ENCODE assay signal across 14 cellular contexts in the genomic region with DNA sequence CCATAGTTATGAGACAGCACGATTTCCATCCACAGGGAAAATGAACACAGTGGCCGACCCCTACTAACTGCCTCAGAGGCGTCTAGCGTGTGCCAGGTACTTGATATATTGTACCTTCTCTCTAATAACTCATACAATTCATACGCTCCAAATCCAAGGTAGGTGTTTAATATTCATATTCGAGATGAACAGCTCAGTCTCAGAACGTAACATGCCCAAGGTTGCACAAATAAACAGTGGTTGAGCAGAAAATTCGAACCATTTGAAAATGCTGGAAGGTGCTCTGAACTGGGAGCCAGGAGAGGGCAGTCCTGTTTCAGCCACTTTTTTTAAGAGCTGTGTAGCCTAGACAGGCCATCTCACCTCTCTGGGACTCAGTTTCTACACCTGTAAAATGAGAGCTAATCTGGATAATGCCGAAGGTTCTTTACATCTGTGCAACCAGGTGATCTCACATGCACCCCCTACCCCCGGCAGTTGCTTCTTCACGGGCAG. TPM values are rescaled to one million over a fixed set of nuclear protein-coding genes. Genes with fewer than 3 reads are reported as not detected.
DNase-seq lines count a peak whose midpoint lies in the region; ATAC-seq and TF ChIP-seq lines count a peak whose summit lies in the region.
"Had no signal": no experiment of that assay in that cellular context is flagged by ENCODE, and none has a peak within 500 bp of the region (broad histone marks: within the 10 kb centered on the region; RNA-seq: fewer than 3 reads in every experiment).

No MANE protein-coding gene starts in this region.

- no peaks in the 10 kb centered on the region for H3K36me3 ChIP-seq in SU-DHL-6 (ENCODE audit: low read length)
- H3K36me3 ChIP-seq: BLaER1 treated with 17β-estradiol and CSF1 and Interleukin-3, amounts not matched to agents 10 nM and 100 nM had no signal

- peaks cover 84 to 87% of the 10 kb centered on the region in 2 experiments for H3K4me1 Mint-ChIP-seq in H9
- H3K4me1 Mint-ChIP-seq in nephron progenitor cell = peaks cover 66% of the 10 kb centered on the region

- no peak overlapping the region for H4K5ac ChIP-seq in H9 (ENCODE audit: insufficient read length, low read depth, low read length)

- H2BK20ac ChIP-seq in H9 (ENCODE audit: low read depth, low read length, poor library complexity, severe bottlenecking) = no peak overlapping the region

- no peaks in the 10 kb centered on the region for H3K9me2 ChIP-seq in SU-DHL-6 (replicated peaks; ENCODE audit: insufficient read depth, low read length)

- no peak overlapping the region for H2AK5ac ChIP-seq in H9 (ENCODE audit: insufficient read length, low read length)

- no peaks in the 10 kb centered on the region; a peak in 2 of 7 replicates for H3K36me3 Mint-ChIP-seq in H9 (ENCODE audit: insufficient read depth in 1 of 3, low read depth in 3 of 3)
- H3K36me3 Mint-ChIP-seq in nephron progenitor cell (ENCODE audit: low read depth) = no peaks in the 10 kb centered on the region
- H3K36me3 Mint-ChIP-seq: activated naive CD8-positive, alpha-beta T cell treated with anti-CD3 and anti-CD28 coated beads for 36 hours had no signal

- H3K4me3 ChIP-seq in SU-DHL-6 (ENCODE audit: insufficient read depth, low read length, poor library complexity, severe bottlenecking) (no peak overlapping the region), epithelial cell of proximal tubule (ENCODE audit: low read depth, low read length) (no peak overlapping the region)
- H3K4me3 ChIP-seq: BLaER1 treated with 17β-estradiol and CSF1 and Interleukin-3, amounts not matched to agents 10 nM and 100 nM had no signal

- no peaks in the 10 kb centered on the region for H3K79me1 ChIP-seq in H9 (ENCODE audit: insufficient read depth, low read depth, low read length, poor library complexity, severe bottlenecking)

- no peak overlapping the region for H3K18ac ChIP-seq in H9 (ENCODE audit: insufficient read length, low read depth, low read length)

- no peaks in the 10 kb centered on the region for H3K23me2 ChIP-seq in H9 (ENCODE audit: insufficient read length, low read depth, low read length, poor library complexity, severe bottlenecking)

- H3K9me3 ChIP-seq in H9 (ENCODE audit: control insufficient read depth, low read depth, low read length) (no peaks in the 10 kb centered on the region), SU-DHL-6 (ENCODE audit: insufficient read depth, low read length) (no peaks in the 10 kb centered on the region)
- H3K9me3 ChIP-seq: BLaER1 treated with 17β-estradiol and CSF1 and Interleukin-3, amounts not matched to agents 10 nM and 100 nM had no signal

- no peaks in the 10 kb centered on the region; the same call in 1 of the 2 replicates for H3K79me2 ChIP-seq in H9 (ENCODE audit: insufficient read depth, low read length)
- H3K79me2 ChIP-seq in SU-DHL-6 (ENCODE audit: insufficient read depth, low read length) = peaks cover 45% of the 10 kb centered on the region

- H2BK120ac ChIP-seq in H9 (ENCODE audit: low read depth, low read length, poor library complexity, severe bottlenecking) = no peak overlapping the region

- peaks cover 50% of the 10 kb centered on the region for H3F3A ChIP-seq in SU-DHL-6 (ENCODE audit: insufficient read depth)

- H4K20me1 ChIP-seq in H9 (ENCODE audit: control insufficient read depth, insufficient read depth, insufficient read length) = no peaks in the 10 kb centered on the region
- H4K20me1 ChIP-seq in SU-DHL-6 (ENCODE audit: low read depth, low read length) = no peaks in the 10 kb centered on the region

- intact Hi-C loops in posterior cingulate gyrus (cut with DNase I) = no loop called here

- H3K9ac ChIP-seq in H9 (ENCODE audit: extremely low read depth, insufficient read length, low read length) = no peak overlapping the region
- H3K9ac ChIP-seq in SU-DHL-6 (ENCODE audit: low read length) = peak overlapping the region; percentile 63; the same call in 1 of the 2 replicates
- H3K9ac ChIP-seq: BLaER1 treated with 17β-estradiol and CSF1 and Interleukin-3, amounts not matched to agents 10 nM and 100 nM had no signal

- no peak overlapping the region for H3K56ac ChIP-seq in H9 (ENCODE audit: insufficient read length, low read depth, low read length)

- H3K9me3 Mint-ChIP-seq in H9 = no peaks in the 10 kb centered on the region
- no peaks in the 10 kb centered on the region for H3K9me3 Mint-ChIP-seq in nephron progenitor cell
- H3K9me3 Mint-ChIP-seq: activated naive CD8-positive, alpha-beta T cell treated with anti-CD3 and anti-CD28 coated beads for 36 hours had no signal

- no peak overlapping the region for H3K14ac ChIP-seq in H9 (ENCODE audit: insufficient read depth, low read length)

- ATAC-seq in HG02642 (IDR thresholded peaks at IDR 0.05; ENCODE audit: poor library complexity, unreplicated experiment) (no peak), HG03135 (IDR thresholded peaks at IDR 0.05; ENCODE audit: unreplicated experiment) (no peak)

- no peak overlapping the region for H2AFZ ChIP-seq in H9 (ENCODE audit: low read length)
- H2AFZ ChIP-seq in SU-DHL-6 (ENCODE audit: low read depth, low read length, severe bottlenecking) = no peak overlapping the region

- no peak overlapping the region for H3T11ph ChIP-seq in H9 (ENCODE audit: low read length)

- no peak overlapping the region for H4K8ac ChIP-seq in H9 (replicated peaks; ENCODE audit: insufficient read length, low read depth, low read length)

- TF ChIP-seq CTCF in H9 (conservative IDR thresholded peaks at IDR 0.05) (no peak), SU-DHL-6 (IDR thresholded peaks at IDR 0.05; ENCODE audit: insufficient read depth, low read length, poor library complexity, severe bottlenecking) (peak; percentile 9), epithelial cell of proximal tubule (conservative IDR thresholded peaks at IDR 0.05; ENCODE audit: low read depth, low read length) (peak; percentile 48), nephron progenitor cell (IDR thresholded peaks at IDR 0.05) (no peak)

- H3K4me2 ChIP-seq in H9 (ENCODE audit: insufficient read depth, insufficient read length, low read length) (no peak overlapping the region), SU-DHL-6 (ENCODE audit: low read depth, low read length, poor library complexity, severe bottlenecking) (peak overlapping the region; percentile 85)

- WGBS in H9 (ENCODE audit: extremely low coverage, insufficient read length, low lambda C conversion rate) = no CpG with 5 or more reads among the region's 11 CpGs

- H3K4me1 ChIP-seq in H9 (ENCODE audit: insufficient read depth, low read length) = peaks cover 17% of the 10 kb centered on the region; the same call in 1 of the 2 replicates

- H3K27ac Mint-ChIP-seq in H9 = peak overlapping the region; percentile 95 to 99 (median 98)
- peak overlapping the region; percentile 66 for H3K27ac Mint-ChIP-seq in nephron progenitor cell
- H3K27ac Mint-ChIP-seq: activated naive CD8-positive, alpha-beta T cell treated with anti-CD3 and anti-CD28 coated beads for 36 hours had no signal

- DNase-seq in H9 (no peak), epithelial cell of proximal tubule (ENCODE audit: low read depth) (no peak), nephron progenitor cell (no peak), posterior cingulate gyrus (no peak)
- no peak for DNase-seq in stimulated activated CD4-positive, alpha-beta T cell treated with anti-CD3 and anti-CD28 coated beads, Interleukin-2, amount 100 ng/mL, for 48 hours
- DNase-seq: activated CD4-positive, alpha-beta T cell treated with anti-CD3 and anti-CD28 coated beads for 1 hour; DMS79; NCI-H1417; OCI-M1 had no signal

- H2BK12ac ChIP-seq in H9 (ENCODE audit: insufficient read length, low read depth, low read length) = no peak overlapping the region

- H3K27ac ChIP-seq in H9 (ENCODE audit: insufficient read length, low read depth, low read length) (no peak overlapping the region), SU-DHL-6 (ENCODE audit: low read depth, low read length) (peak overlapping the region; percentile 94)
- H3K27ac ChIP-seq: BLaER1 treated with 17β-estradiol and CSF1 and Interleukin-3, amounts not matched to agents 10 nM and 100 nM had no signal

- H3K27me3 Mint-ChIP-seq in H9 (ENCODE audit: low read depth) (no peaks in the 10 kb centered on the region), nephron progenitor cell (ENCODE audit: low read depth, poor library complexity) (peaks cover 19% of the 10 kb centered on the region)

- no peak overlapping the region for H4K91ac ChIP-seq in H9 (ENCODE audit: insufficient read length, low read depth, low read length)

- H2BK15ac ChIP-seq in H9 (ENCODE audit: low read depth, low read length) = no peak overlapping the region

- no peak overlapping the region for H3K4ac ChIP-seq in H9 (ENCODE audit: low read depth, low read length)

- H3K23ac ChIP-seq in H9 (ENCODE audit: insufficient read length, low read depth, low read length) = no peak overlapping the region

- no peak overlapping the region for H2BK5ac ChIP-seq in H9 (ENCODE audit: insufficient read length, low read length)

- no peaks in the 10 kb centered on the region for H3K27me3 ChIP-seq in H9 (ENCODE audit: insufficient read depth, low read length)
- H3K27me3 ChIP-seq in SU-DHL-6 (ENCODE audit: low read length) = no peaks in the 10 kb centered on the region
- H3K27me3 ChIP-seq: BLaER1 treated with 17β-estradiol and CSF1 and Interleukin-3, amounts not matched to agents 10 nM and 100 nM had no signal

- H3K4me3 Mint-ChIP-seq in H9 (peak overlapping the region; percentile 43 to 65; a peak in 3 of 5 replicates), nephron progenitor cell (peak overlapping the region; percentile 30)
- H3K4me3 Mint-ChIP-seq: activated naive CD8-positive, alpha-beta T cell treated with anti-CD3 and anti-CD28 coated beads for 36 hours had no signal

RNA-seq across cellular contexts. Expression of a gene that starts 7.9 kb away (rescaled TPM):
- 16.7 TPM in 2 replicates for total RNA-seq in H9 (2021)
- 6.5 and 9.1 TPM in 2 replicates for total RNA-seq in epithelial cell of proximal tubule

RNA-seq across cellular contexts. Expression of a gene that starts 40.6 kb away (rescaled TPM):
- total RNA-seq in H9 (2021) = 28.7 and 31.2 TPM in 2 replicates
- total RNA-seq in epithelial cell of proximal tubule = 12.0 and 12.8 TPM in 2 replicates

Comparison
In these comparisons a context has a peak if more than half of its experiments do, and no peak if none do; other contexts are left out.
1. CTCF ChIP-seq: peak in SU-DHL-6 (single experiment) and epithelial cell of proximal tubule (single experiment); none in H9 (single experiment) and nephron progenitor cell (single experiment).